In genomic region chr5:163730206-163730782, GRCh38 we compare ENCODE assay signal across 30 cellular contexts.
DNase-seq lines count a peak whose midpoint lies in the region; ATAC-seq and TF ChIP-seq lines count a peak whose summit lies in the region.
"Had no signal": no experiment of that assay in that cellular context is flagged by ENCODE, and none has a peak within 500 bp of the region (broad histone marks: within the 10 kb centered on the region; RNA-seq: fewer than 3 reads in every experiment).

No MANE protein-coding gene starts in this region.

- no peak overlapping the region for H3K9ac ChIP-seq in endodermal cell (ENCODE audit: extremely low read depth, low read length, poor library complexity, severe bottlenecking)
- no peak overlapping the region for H3K9ac ChIP-seq in Karpas-422 (ENCODE audit: low read length)

- no peaks in the 10 kb centered on the region for H3K79me2 ChIP-seq in Karpas-422 (ENCODE audit: low read length)

- H2AFZ ChIP-seq in Karpas-422 (ENCODE audit: low read length) = no peak overlapping the region

- DNase-seq in cardiac muscle cell (ENCODE audit: low read depth in 1 of 2, low spot score in 1 of 2) (peak in 1 of 2 donors; percentile 82), left ventricle myocardium superior (no peak), endodermal cell (peak; percentile 61), mucosa of gallbladder (ENCODE audit: low spot score) (peak; percentile 63), NCI-H1092 (lab: John Stamatoyannopoulos, UW) (no peak), Karpas-422 (no peak)
- DNase-seq: 8988T; activated CD4-positive, alpha-beta T cell treated with anti-CD3 and anti-CD28 coated beads, Interleukin-2, amount 50 U/mL, for 48 hours; activated gamma-delta T cell treated with Interleukin-2 at 50 U/mL for 16 hours; adrenal gland; AML-193; COR-L47; cortex of kidney; foreskin melanocyte; HFFc6; hypothalamus; kidney; NCI-H1436; NCI-H2171; NCI-H82; PC-3; T-helper 2 cell had no signal

- no peaks in the 10 kb centered on the region for H3K9me2 ChIP-seq in Karpas-422 (replicated peaks; ENCODE audit: insufficient read depth, low read length)

- H3K27me3 ChIP-seq in cardiac muscle cell (no peaks in the 10 kb centered on the region), endodermal cell (ENCODE audit: control insufficient read depth, insufficient read depth, low read length, poor library complexity, severe bottlenecking) (no peaks in the 10 kb centered on the region), Karpas-422 (ENCODE audit: low read length) (no peaks in the 10 kb centered on the region)
- H3K27me3 ChIP-seq: adrenal gland, breast epithelium had no signal

- no peak overlapping the region for H3K4me3 Mint-ChIP-seq in endodermal cell
- H3K4me3 Mint-ChIP-seq: HFFc6; stimulated activated naive CD8-positive, alpha-beta T cell treated with anti-CD3 and anti-CD28 coated beads, Interleukin-15, Interleukin-2, amounts not matched to agents 100 ng/mL and 50 ng/mL, for 24 hours had no signal

- H3K27me3 Mint-ChIP-seq in endodermal cell (ENCODE audit: insufficient read depth) = no peaks in the 10 kb centered on the region
- H3K27me3 Mint-ChIP-seq: stimulated activated naive CD8-positive, alpha-beta T cell treated with anti-CD3 and anti-CD28 coated beads, Interleukin-15, Interleukin-2, amounts not matched to agents 100 ng/mL and 50 ng/mL, for 24 hours had no signal

- no peak overlapping the region for H3K27ac Mint-ChIP-seq in endodermal cell
- H3K27ac Mint-ChIP-seq: HFFc6; stimulated activated naive CD8-positive, alpha-beta T cell treated with anti-CD3 and anti-CD28 coated beads, Interleukin-15, Interleukin-2, amounts not matched to agents 100 ng/mL and 50 ng/mL, for 24 hours had no signal

- ATAC-seq in left ventricle myocardium superior (no peak), HG03442 (IDR thresholded peaks at IDR 0.05; ENCODE audit: unreplicated experiment) (no peak), HG03039 (IDR thresholded peaks at IDR 0.05; ENCODE audit: unreplicated experiment) (no peak)
- ATAC-seq: HepG2, PC-3 had no signal

- H3K9me3 ChIP-seq in cardiac muscle cell (ENCODE audit: low read depth) (no peaks in the 10 kb centered on the region), endodermal cell (ENCODE audit: control insufficient read depth, low read length) (no peaks in the 10 kb centered on the region), Karpas-422 (ENCODE audit: low read length) (no peaks in the 10 kb centered on the region)
- H3K9me3 ChIP-seq: adrenal gland, breast epithelium, prostate gland had no signal

- H3K4me2 ChIP-seq in Karpas-422 (ENCODE audit: low read depth, low read length, poor library complexity, severe bottlenecking) = no peak overlapping the region

- TF ChIP-seq CTCF in cardiac muscle cell (IDR thresholded peaks at IDR 0.05; ENCODE audit: low read depth, low read length) (no peak), endodermal cell (conservative IDR thresholded peaks at IDR 0.05) (no peak)

- H3K4me1 ChIP-seq in cardiac muscle cell (ENCODE audit: low read depth) = peaks cover 16% of the 10 kb centered on the region
- no peaks in the 10 kb centered on the region for H3K4me1 ChIP-seq in endodermal cell (ENCODE audit: control insufficient read depth, insufficient read depth, low read length)
- no peaks in the 10 kb centered on the region for H3K4me1 ChIP-seq in Karpas-422 (ENCODE audit: low read length)
- H3K4me1 ChIP-seq: adrenal gland, breast epithelium, prostate gland had no signal

- peaks cover 2% of the 10 kb centered on the region for H3K4me1 Mint-ChIP-seq in endodermal cell

- no peaks in the 10 kb centered on the region for H3K36me3 Mint-ChIP-seq in endodermal cell (ENCODE audit: low read depth)

- no peak overlapping the region for H3K4me3 ChIP-seq in cardiac muscle cell
- no peak overlapping the region for H3K4me3 ChIP-seq in endodermal cell (ENCODE audit: low read length)
- H3K4me3 ChIP-seq in Karpas-422 (ENCODE audit: low read length) = no peak overlapping the region
- H3K4me3 ChIP-seq: adrenal gland, breast epithelium, prostate gland, skin epidermis had no signal

- H4K20me1 ChIP-seq in Karpas-422 (ENCODE audit: insufficient read depth, low read depth, low read length) = no peaks in the 10 kb centered on the region

- H3K36me3 ChIP-seq in cardiac muscle cell (no peaks in the 10 kb centered on the region), endodermal cell (ENCODE audit: control insufficient read depth, insufficient read depth, low read length) (no peaks in the 10 kb centered on the region), Karpas-422 (ENCODE audit: insufficient read depth, low read length) (no peaks in the 10 kb centered on the region)
- H3K36me3 ChIP-seq: adrenal gland, breast epithelium, prostate gland had no signal

- H3K27ac ChIP-seq in cardiac muscle cell (peak overlapping the region; percentile 89), endodermal cell (ENCODE audit: low read depth, low read length) (no peak overlapping the region), Karpas-422 (ENCODE audit: low read length) (no peak overlapping the region)
- H3K27ac ChIP-seq: adrenal gland, breast epithelium, epithelial cell of prostate, prostate gland, skin epidermis had no signal

- intact Hi-C loops in left ventricle myocardium superior (cut with micrococcal nuclease) = no loop called here

- WGBS in endodermal cell (ENCODE audit: insufficient coverage in 1 of 2, insufficient read length in 1 of 2), 2 experiments = 67 to 75% methylated on average over 1 to 5 of the region's 5 CpGs

- H3K9me3 Mint-ChIP-seq in endodermal cell = peaks cover 2% of the 10 kb centered on the region
- H3K9me3 Mint-ChIP-seq: HFFc6; stimulated activated naive CD8-positive, alpha-beta T cell treated with anti-CD3 and anti-CD28 coated beads, Interleukin-15, Interleukin-2, amounts not matched to agents 100 ng/mL and 50 ng/mL, for 24 hours had no signal

Comparison
In these comparisons a context has a peak if more than half of its experiments do, and no peak if none do; other contexts are left out.
1. DNase-seq: peak in endodermal cell (single experiment) and mucosa of gallbladder (single experiment); none in left ventricle myocardium superior (single experiment), NCI-H1092 (single experiment) and Karpas-422 (single experiment).